18 cellular contexts compared by ENCODE assay signal in genomic region chr16:83733301-83733700, GRCh38.
DNase-seq lines count a peak whose midpoint lies in the region; ATAC-seq and TF ChIP-seq lines count a peak whose summit lies in the region.
"Had no signal": no experiment of that assay in that cellular context is flagged by ENCODE, and none has a peak within 500 bp of the region (broad histone marks: within the 10 kb centered on the region; RNA-seq: fewer than 3 reads in every experiment).

No MANE protein-coding gene starts in this region.

- WGBS in endodermal cell (ENCODE audit: insufficient coverage in 1 of 2, insufficient read length in 1 of 2), 2 experiments = 94 to 100% methylated on average over 3 to 9 of the region's 9 CpGs

- H3K9ac ChIP-seq in endodermal cell (ENCODE audit: extremely low read depth, low read length, poor library complexity, severe bottlenecking) = no peak overlapping the region

- in situ Hi-C loops in KBM-7 (cut with MboI; ENCODE audit: low pct_unique_long_range_greater_than_20kb, low sequenced_read_pairs) = no loop called here

- H3K36me3 ChIP-seq in SJCRH30 (no peaks in the 10 kb centered on the region), endodermal cell (ENCODE audit: control insufficient read depth, insufficient read depth, low read length) (no peaks in the 10 kb centered on the region), GM23338 (ENCODE audit: insufficient read depth) (no peaks in the 10 kb centered on the region)
- H3K36me3 ChIP-seq: lower lobe of right lung had no signal

- H3K36me3 Mint-ChIP-seq in endodermal cell (ENCODE audit: low read depth) (peaks cover 3% of the 10 kb centered on the region), GM23338 (ENCODE audit: low read depth) (peaks cover 12% of the 10 kb centered on the region; the same call in 2 of the 3 replicates)
- H3K36me3 Mint-ChIP-seq: activated naive CD4-positive, alpha-beta T cell treated with anti-CD3 and anti-CD28 coated beads, Interleukin-2, amount 10 ng/mL, durations not matched to agents 7 days and 5 days had no signal

- no peaks in the 10 kb centered on the region for H3F3A ChIP-seq in GM23338 (replicated peaks; ENCODE audit: low read depth)

- H2AFZ ChIP-seq in GM23338 = no peak overlapping the region

- H3K9me3 Mint-ChIP-seq in endodermal cell (peaks cover 34% of the 10 kb centered on the region), GM23338 (peaks cover 25% of the 10 kb centered on the region)

- H3K27me3 Mint-ChIP-seq in endodermal cell (ENCODE audit: insufficient read depth) (peaks cover 2% of the 10 kb centered on the region), GM23338 (ENCODE audit: insufficient read depth, low read depth, poor library complexity) (peaks cover 2% of the 10 kb centered on the region)
- H3K27me3 Mint-ChIP-seq: activated naive CD4-positive, alpha-beta T cell treated with anti-CD3 and anti-CD28 coated beads, Interleukin-2, amount 10 ng/mL, durations not matched to agents 7 days and 5 days had no signal

- no peak overlapping the region for H3K4me2 ChIP-seq in GM23338

- H3K79me2 ChIP-seq in GM23338 (replicated peaks; ENCODE audit: insufficient read depth) = no peaks in the 10 kb centered on the region

- H3K4me3 ChIP-seq in SJCRH30 (no peak overlapping the region), endodermal cell (ENCODE audit: low read length) (no peak overlapping the region), GM23338 (no peak overlapping the region)
- H3K4me3 ChIP-seq: GM12878, lower lobe of right lung had no signal

- no peak for ATAC-seq in GM23338
- ATAC-seq in HG03108 (IDR thresholded peaks at IDR 0.05; ENCODE audit: unreplicated experiment) = no peak
- ATAC-seq: GM12878, lower lobe of right lung had no signal

- no peak overlapping the region for H3K27ac Mint-ChIP-seq in endodermal cell
- no peak overlapping the region for H3K27ac Mint-ChIP-seq in GM23338
- H3K27ac Mint-ChIP-seq: activated naive CD4-positive, alpha-beta T cell treated with anti-CD3 and anti-CD28 coated beads, Interleukin-2, amount 10 ng/mL, durations not matched to agents 7 days and 5 days; CD8-positive, alpha-beta memory T cell had no signal

- H3K9me3 ChIP-seq in SJCRH30 (replicated peaks) = 0 out of 2 replicates have a peak, but pooled peaks cover 12% of the 10 kb centered on the region
- H3K9me3 ChIP-seq in endodermal cell (ENCODE audit: control insufficient read depth, low read length) = peaks cover 27% of the 10 kb centered on the region

- TF ChIP-seq CTCF in endodermal cell (conservative IDR thresholded peaks at IDR 0.05) (no peak), GM23338 (conservative IDR thresholded peaks at IDR 0.05; ENCODE audit: low read depth in 2 of 2) (no peak)

- H3K4me1 ChIP-seq in SJCRH30 (peaks cover 23% of the 10 kb centered on the region), endodermal cell (ENCODE audit: control insufficient read depth, insufficient read depth, low read length) (no peaks in the 10 kb centered on the region), GM23338 (ENCODE audit: insufficient read depth) (no peaks in the 10 kb centered on the region)
- H3K4me1 ChIP-seq: lower lobe of right lung had no signal

- no peaks in the 10 kb centered on the region for H4K20me1 ChIP-seq in GM23338 (replicated peaks; ENCODE audit: insufficient read depth)

- H3K27ac ChIP-seq in SJCRH30 = peak overlapping the region; percentile 29
- no peak overlapping the region for H3K27ac ChIP-seq in endodermal cell (ENCODE audit: low read depth, low read length)
- no peak overlapping the region for H3K27ac ChIP-seq in GM23338 (ENCODE audit: low read depth)
- H3K27ac ChIP-seq: lower lobe of right lung had no signal

- H3K27me3 ChIP-seq in SJCRH30 = no peaks in the 10 kb centered on the region
- H3K27me3 ChIP-seq in endodermal cell (ENCODE audit: control insufficient read depth, insufficient read depth, low read length, poor library complexity, severe bottlenecking) = no peaks in the 10 kb centered on the region
- no peaks in the 10 kb centered on the region for H3K27me3 ChIP-seq in GM23338 (ENCODE audit: insufficient read depth)

- no peaks in the 10 kb centered on the region for H3K9me2 ChIP-seq in GM23338 (ENCODE audit: insufficient read depth)

- H3K4me1 Mint-ChIP-seq in endodermal cell (no peaks in the 10 kb centered on the region), GM23338 (no peaks in the 10 kb centered on the region)
- H3K4me1 Mint-ChIP-seq: activated naive CD4-positive, alpha-beta T cell treated with anti-CD3 and anti-CD28 coated beads, Interleukin-2, amount 10 ng/mL, durations not matched to agents 7 days and 5 days; CD8-positive, alpha-beta memory T cell had no signal

- no peak overlapping the region for H3K4me3 Mint-ChIP-seq in endodermal cell
- no peak overlapping the region for H3K4me3 Mint-ChIP-seq in GM23338
- H3K4me3 Mint-ChIP-seq: activated naive CD4-positive, alpha-beta T cell treated with anti-CD3 and anti-CD28 coated beads, Interleukin-2, amount 10 ng/mL, durations not matched to agents 7 days and 5 days; CD8-positive, alpha-beta memory T cell had no signal

- DNase-seq in COLO668 (lab: John Stamatoyannopoulos, UW; ENCODE audit: unreplicated experiment) (peak; percentile 98), KBM-7 (peak; percentile 9), NCI-H2196 treated with DMSO at 0.1 percent for 48 hours (lab: John Stamatoyannopoulos, UW; ENCODE audit: unreplicated experiment) (peak; percentile 46), SJCRH30 (peak; percentile 91 to 95), endodermal cell (no peak), GM23338 (ENCODE audit: low spot score) (no peak)
- no peak for DNase-seq in activated CD4-positive, alpha-beta T cell treated with anti-CD3 and anti-CD28 coated beads, Interleukin-2, amount 50 U/mL, for 48 hours
- DNase-seq: activated CD4-positive, alpha-beta T cell treated with anti-CD3 and anti-CD28 coated beads for 48 hours; activated naive CD4-positive, alpha-beta T cell treated with anti-CD3 and anti-CD28 coated beads, Interleukin-2, amount 10 ng/mL, durations not matched to agents 7 days and 5 days; activated T-cell treated with anti-CD3 and anti-CD28 coated beads for 4 hours; CD8-positive, alpha-beta memory T cell; cortex of kidney; foreskin melanocyte; lower lobe of right lung; OCI-M1; stimulated activated CD4-positive, alpha-beta T cell treated with anti-CD3 and anti-CD28 coated beads, Interleukin-2, amount 100 ng/mL, for 24 hours had no signal

TF ChIP-seq in GM23338, 12 proteins besides CTCF, POLR2A, EP300 and RAD21:
- TF ChIP-seq EZH2phosphoT487 (IDR thresholded peaks at IDR 0.05; ENCODE audit: unreplicated experiment) (no peak), NANOG (IDR thresholded peaks at IDR 0.05; ENCODE audit: borderline replicate concordance) (no peak), ETS1 (IDR thresholded peaks at IDR 0.05) (no peak), CREB1 (CRISPR knock-in tag; IDR thresholded peaks at IDR 0.05; ENCODE audit: low read depth) (no peak), STAT1 (IDR thresholded peaks at IDR 0.05; ENCODE audit: unreplicated experiment) (no peak), ZNF331 (CRISPR knock-in tag; IDR thresholded peaks at IDR 0.05; ENCODE audit: low read depth) (no peak), ZNF114 (CRISPR knock-in tag; IDR thresholded peaks at IDR 0.05) (no peak), POLR2AphosphoS5 (IDR thresholded peaks at IDR 0.05; ENCODE audit: low read depth) (no peak), EZH2 (IDR thresholded peaks at IDR 0.05; ENCODE audit: low read depth, unreplicated experiment) (no peak)

Comparison
In these comparisons a context has a peak if more than half of its experiments do, and no peak if none do; other contexts are left out.
1. DNase-seq: peak in COLO668 (single experiment), KBM-7 (single experiment), NCI-H2196 treated with DMSO at 0.1 percent for 48 hours (single experiment) and SJCRH30 (2 of 2); none in endodermal cell (single experiment), GM23338 (single experiment) and activated CD4-positive, alpha-beta T cell treated with anti-CD3 and anti-CD28 coated beads, Interleukin-2, amount 50 U/mL, for 48 hours (0 of 2).